8 cellular contexts compared by ENCODE assay signal in the genomic region with DNA sequence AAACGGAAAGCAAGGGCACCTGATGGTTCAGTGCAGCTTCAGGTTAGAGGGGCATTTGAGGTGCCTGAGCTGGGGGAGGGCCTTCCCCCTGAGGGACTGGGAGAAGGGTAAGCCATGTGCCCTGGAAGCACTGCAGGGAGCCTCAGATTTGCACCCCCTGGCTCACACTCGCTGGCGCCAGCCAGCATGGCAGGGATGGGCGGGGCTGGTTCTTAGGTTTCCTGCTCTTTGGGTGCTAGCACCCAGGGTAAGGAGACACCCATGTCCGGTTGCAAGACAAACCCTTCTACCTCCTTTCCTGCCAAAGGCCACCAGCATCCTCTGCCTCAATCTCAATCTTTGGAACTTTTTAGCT.
DNase-seq lines count a peak whose midpoint lies in the region; ATAC-seq and TF ChIP-seq lines count a peak whose summit lies in the region.

No MANE protein-coding gene starts in this region.

- TF ChIP-seq CTCF in GM13977 (IDR thresholded peaks at IDR 0.05; ENCODE audit: extremely low read depth, insufficient read depth, missing control alignments), result no peak

- in situ Hi-C loops in GM13977 (cut with MboI; ENCODE audit: low pct_unique_long_range_greater_than_20kb, low sequenced_read_pairs, unreplicated experiment), result no loop called here

- H3K27ac ChIP-seq in angular gyrus (ENCODE audit: low read depth, low read length), result peak overlapping the region; percentile 66

- no peak for ATAC-seq in GM21515 (IDR thresholded peaks at IDR 0.05; ENCODE audit: unreplicated experiment)

- DNase-seq in GM13977 (ENCODE audit: low spot score) (peak; percentile 69), SKM-1 treated with dmso at 0.1 percent for 144 hours (lab: John Stamatoyannopoulos, UW; ENCODE audit: unreplicated experiment) (peak; percentile 68), NCI-H187 treated with DMSO at 0.1 percent for 48 hours (lab: John Stamatoyannopoulos, UW) (no peak), NCI-H774 (lab: John Stamatoyannopoulos, UW) (no peak), NCI-H1105 (lab: John Stamatoyannopoulos, UW) (no peak)
- DNase-seq in stimulated activated CD4-positive, alpha-beta T cell treated with anti-CD3 and anti-CD28 coated beads, Interleukin-2, amount 100 ng/mL, for 24 hours, result peak; percentile 59 to 74

Comparison
In these comparisons a context has a peak if more than half of its experiments do, and no peak if none do; other contexts are left out.
1. DNase-seq: peak in GM13977 (single experiment), SKM-1 treated with dmso at 0.1 percent for 144 hours (single experiment) and stimulated activated CD4-positive, alpha-beta T cell treated with anti-CD3 and anti-CD28 coated beads, Interleukin-2, amount 100 ng/mL, for 24 hours (2 of 2); none in NCI-H187 treated with DMSO at 0.1 percent for 48 hours (single experiment), NCI-H774 (single experiment) and NCI-H1105 (single experiment).